Comparison of ENCODE assay signal across 9 cellular contexts in the genomic region with DNA sequence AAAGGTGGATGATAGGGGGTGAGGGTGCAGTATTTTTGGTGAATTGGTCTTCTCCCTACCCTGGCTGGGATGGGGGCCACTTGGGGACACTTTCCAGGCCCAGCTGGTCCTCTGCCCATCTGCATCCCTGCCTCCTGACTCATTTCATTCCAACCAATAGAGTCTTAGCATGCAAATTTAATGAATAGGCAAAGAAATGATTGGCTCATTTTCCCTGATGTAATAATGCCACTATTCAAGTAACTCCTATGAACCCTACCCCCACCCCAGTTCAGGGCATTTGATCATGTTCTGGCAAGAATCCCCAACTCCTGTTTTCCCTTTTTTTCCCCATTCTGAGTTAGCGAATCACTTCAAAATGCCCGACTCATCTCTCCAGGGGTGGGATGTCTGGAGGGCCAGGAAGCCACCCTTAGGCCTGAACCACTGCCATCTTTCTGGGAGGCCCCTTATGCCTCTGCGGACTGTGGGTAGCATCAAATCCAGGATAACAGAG. TPM values are rescaled to one million over a fixed set of nuclear protein-coding genes. Genes with fewer than 3 reads are reported as not detected.
DNase-seq lines count a peak whose midpoint lies in the region; ATAC-seq and TF ChIP-seq lines count a peak whose summit lies in the region.
"Had no signal": no experiment of that assay in that cellular context is flagged by ENCODE, and none has a peak within 500 bp of the region (broad histone marks: within the 10 kb centered on the region; RNA-seq: fewer than 3 reads in every experiment).

No MANE protein-coding gene starts in this region.

- no peaks in the 10 kb centered on the region for H3K4me1 ChIP-seq in cardiac muscle cell (ENCODE audit: low read depth)
- H3K4me1 ChIP-seq in ascending aorta, result no peaks in the 10 kb centered on the region

- H3K27me3 ChIP-seq in cardiac muscle cell (no peaks in the 10 kb centered on the region), ascending aorta (no peaks in the 10 kb centered on the region)

- CTCF ChIA-PET in GM10248 (lab: Yijun Ruan, JAX), result interaction anchor here (0.7 to 2.8 kb wide), 5 partner anchors 8 to 122 kb away, joined by 3 to 20 read pairs (median 3); a partner anchor contains a TSS
- CTCF ChIA-PET in activated CD4-positive, alpha-beta memory T cell treated with anti-CD3 and anti-CD28 coated beads for 36 hours (lab: Charles Lee), result interaction anchor here (0.9 to 1.6 kb wide), 7 partner anchors 8 to 139 kb away, joined by 3 to 7 read pairs (median 4); no protein-coding TSS in a partner anchor

- H3K27ac Mint-ChIP-seq in T-helper 17 cell, result no peak overlapping the region
- H3K27ac Mint-ChIP-seq in activated CD4-positive, alpha-beta memory T cell treated with anti-CD3 and anti-CD28 coated beads for 36 hours, result no peak overlapping the region

- no peaks in the 10 kb centered on the region for H3K36me3 ChIP-seq in cardiac muscle cell
- H3K36me3 ChIP-seq in ascending aorta, result no peaks in the 10 kb centered on the region

- POLR2A ChIA-PET in GM10248 (lab: Yijun Ruan, JAX), result no interaction called here
- POLR2A ChIA-PET in activated CD4-positive, alpha-beta memory T cell treated with anti-CD3 and anti-CD28 coated beads for 36 hours (lab: Charles Lee), result no interaction called here

- DNase-seq in cardiac muscle cell (ENCODE audit: low read depth in 1 of 2, low spot score in 1 of 2) (peak; percentile 35 to 93), Right ventricle myocardium inferior (ENCODE audit: missing footprints) (no peak), ascending aorta (ENCODE audit: low spot score in 2 of 2) (no peak), iPS-NIHi11 (ENCODE audit: low spot score) (peak; percentile 84), T-helper 17 cell (no peak), NCI-H1417 treated with DMSO at 0.1 percent for 48 hours (lab: John Stamatoyannopoulos, UW) (no peak), GM10248 (ENCODE audit: extremely low spot score) (no peak)
- DNase-seq in activated CD4-positive, alpha-beta memory T cell treated with anti-CD3 and anti-CD28 coated beads for 36 hours, result no peak
- DNase-seq: GDM1 had no signal

- H3K4me1 Mint-ChIP-seq in T-helper 17 cell, result peaks cover 3% of the 10 kb centered on the region
- H3K4me1 Mint-ChIP-seq in activated CD4-positive, alpha-beta memory T cell treated with anti-CD3 and anti-CD28 coated beads for 36 hours (ENCODE audit: low read depth), result no peaks in the 10 kb centered on the region

- H3K9me3 ChIP-seq in cardiac muscle cell (ENCODE audit: low read depth), result no peaks in the 10 kb centered on the region
- H3K9me3 ChIP-seq in ascending aorta, result no peaks in the 10 kb centered on the region
- H3K9me3 ChIP-seq in T-helper 17 cell (ENCODE audit: control insufficient read depth, low read length, poor library complexity, severe bottlenecking), result no peaks in the 10 kb centered on the region

- no peak overlapping the region for H3K4me3 Mint-ChIP-seq in T-helper 17 cell
- no peak overlapping the region for H3K4me3 Mint-ChIP-seq in activated CD4-positive, alpha-beta memory T cell treated with anti-CD3 and anti-CD28 coated beads for 36 hours

- H3K27ac ChIP-seq in cardiac muscle cell (no peak overlapping the region), ascending aorta (peak overlapping the region; percentile 42 to 46)

- ATAC-seq in Right ventricle myocardium inferior (no peak), T-helper 17 cell (no peak)

- TF ChIP-seq CTCF in cardiac muscle cell (IDR thresholded peaks at IDR 0.05; ENCODE audit: low read depth, low read length) (no peak), ascending aorta (IDR thresholded peaks at IDR 0.05) (no peak), GM10248 (IDR thresholded peaks at IDR 0.05; ENCODE audit: control extremely low read depth, extremely low read depth, low read depth, missing control alignments) (no peak)

- H3K27me3 Mint-ChIP-seq in T-helper 17 cell, result peaks cover 51% of the 10 kb centered on the region
- peaks cover 4% of the 10 kb centered on the region for H3K27me3 Mint-ChIP-seq in activated CD4-positive, alpha-beta memory T cell treated with anti-CD3 and anti-CD28 coated beads for 36 hours

- intact Hi-C loops in Right ventricle myocardium inferior (cut with DNase I) (no loop called here), ascending aorta (cut with DNase I) (no loop called here)
- intact Hi-C loops in activated CD4-positive, alpha-beta memory T cell treated with anti-CD3 and anti-CD28 coated beads for 36 hours (cut with micrococcal nuclease), result no loop called here

- no peaks in the 10 kb centered on the region for H3K9me3 Mint-ChIP-seq in activated CD4-positive, alpha-beta memory T cell treated with anti-CD3 and anti-CD28 coated beads for 36 hours

- no peak overlapping the region for H3K4me3 ChIP-seq in cardiac muscle cell
- H3K4me3 ChIP-seq in ascending aorta, result no peak overlapping the region

- H3K36me3 Mint-ChIP-seq in T-helper 17 cell (ENCODE audit: low read depth), result no peaks in the 10 kb centered on the region
- H3K36me3 Mint-ChIP-seq in activated CD4-positive, alpha-beta memory T cell treated with anti-CD3 and anti-CD28 coated beads for 36 hours, result no peaks in the 10 kb centered on the region

RNA-seq across cellular contexts. Expression of a gene that starts 56.7 kb away (rescaled TPM):
- total RNA-seq in cardiac muscle cell (0.46 and 0.63 TPM in 2 replicates), Right ventricle myocardium inferior (21.0 TPM), ascending aorta (165 TPM), T-helper 17 cell (under 1 TPM; 0.57 to 0.87 TPM)
- 0.77 and 1.2 TPM in 2 replicates for polyA plus RNA-seq in cardiac muscle cell
- not detected for total RNA-seq in activated CD4-positive, alpha-beta memory T cell treated with anti-CD3 and anti-CD28 coated beads for 36 hours

Comparison
In these comparisons a context has a peak if more than half of its experiments do, and no peak if none do; other contexts are left out.
1. DNase-seq: peak in cardiac muscle cell (2 of 2) and iPS-NIHi11 (single experiment); none in Right ventricle myocardium inferior (single experiment), ascending aorta (0 of 2), T-helper 17 cell (0 of 3), NCI-H1417 treated with DMSO at 0.1 percent for 48 hours (single experiment), GM10248 (single experiment) and activated CD4-positive, alpha-beta memory T cell treated with anti-CD3 and anti-CD28 coated beads for 36 hours (single experiment).
2. RNA of a gene that starts 56.7 kb away (total RNA-seq): 165 TPM in ascending aorta (single experiment) and 21.0 TPM in Right ventricle myocardium inferior (single experiment); 0.57 to 0.87 TPM in T-helper 17 cell, 0.46 to 0.63 TPM in cardiac muscle cell and not detected in activated CD4-positive, alpha-beta memory T cell treated with anti-CD3 and anti-CD28 coated beads for 36 hours; every median in the first group is over 10 times any median in the second.